ENCODE assay signal across 9 cellular contexts in genomic region chr16:4293822-4294457, GRCh38. TPM values are rescaled to one million over a fixed set of nuclear protein-coding genes. Genes with fewer than 3 reads are reported as not detected.
A peak's percentile ranks its signal among the peaks of the same experiment; 100 is the strongest.
DNase-seq lines count a peak whose midpoint lies in the region; ATAC-seq, FAIRE-seq and TF ChIP-seq lines count a peak whose summit lies in the region.
"Had no signal": no experiment of that assay in that cellular context is flagged by ENCODE, and none has a peak within 500 bp of the region (broad histone marks: within the 10 kb centered on the region; RNA-seq: fewer than 3 reads in every experiment).

No MANE protein-coding gene starts in this region.

- no peaks in the 10 kb centered on the region for H3K9me2 ChIP-seq in PC-3 (replicated peaks; ENCODE audit: low read length)

- TF ChIP-seq POLR2A in GM12892 (IDR thresholded peaks at IDR 0.05; ENCODE audit: low read depth, low read length), result no peak

- no peaks in the 10 kb centered on the region for H3K79me1 ChIP-seq in H9 (ENCODE audit: insufficient read depth, low read depth, low read length, poor library complexity, severe bottlenecking)

- H3K9me3 ChIP-seq in H9 (ENCODE audit: control insufficient read depth, low read depth, low read length) (no peaks in the 10 kb centered on the region), PC-3 (ENCODE audit: low read length) (no peaks in the 10 kb centered on the region), osteoblast (ENCODE audit: low read depth, low read length) (no peaks in the 10 kb centered on the region)

- H4K8ac ChIP-seq in H9 (replicated peaks; ENCODE audit: insufficient read length, low read depth, low read length), result no peak overlapping the region

- H3K27ac Mint-ChIP-seq in H9, result peak overlapping the region; percentile 90 to 97 (median 94); a peak in 6 of 7 replicates

- H2BK120ac ChIP-seq in H9 (ENCODE audit: low read depth, low read length, poor library complexity, severe bottlenecking), result no peak overlapping the region

- H2BK20ac ChIP-seq in H9 (ENCODE audit: low read depth, low read length, poor library complexity, severe bottlenecking), result no peak overlapping the region

- peak overlapping the region; percentile 45 to 46 for H3K4me3 Mint-ChIP-seq in H9

- no peak overlapping the region for H4K5ac ChIP-seq in H9 (ENCODE audit: insufficient read length, low read depth, low read length)

- peaks cover 5% of the 10 kb centered on the region for H3F3A ChIP-seq in PC-3 (ENCODE audit: low read length, unreplicated experiment)

- peak overlapping the region; percentile 6 for H3K18ac ChIP-seq in H9 (ENCODE audit: insufficient read length, low read depth, low read length)

- ATAC-seq in PC-3 (peak; percentile 76), HG03135 (IDR thresholded peaks at IDR 0.05; ENCODE audit: unreplicated experiment) (no peak)

- H3K4me3 ChIP-seq in PC-3 (ENCODE audit: low read length), result no peak overlapping the region
- no peak overlapping the region for H3K4me3 ChIP-seq in fibroblast of pulmonary artery (replicated peaks; ENCODE audit: low read depth, low read length)
- H3K4me3 ChIP-seq in osteoblast (ENCODE audit: insufficient read depth, low read length), result peak overlapping the region; percentile 43

- no peak overlapping the region for H2BK15ac ChIP-seq in H9 (ENCODE audit: low read depth, low read length)

- H2BK5ac ChIP-seq in H9 (ENCODE audit: insufficient read length, low read length), result no peak overlapping the region

- H3K23me2 ChIP-seq in H9 (ENCODE audit: insufficient read length, low read depth, low read length, poor library complexity, severe bottlenecking), result no peaks in the 10 kb centered on the region

- H4K91ac ChIP-seq in H9 (ENCODE audit: insufficient read length, low read depth, low read length), result no peak overlapping the region

- H3K36me3 ChIP-seq in PC-3 (ENCODE audit: low read depth, low read length), result no peaks in the 10 kb centered on the region
- H3K36me3 ChIP-seq in osteoblast (ENCODE audit: insufficient read depth, low read length), result no peaks in the 10 kb centered on the region

- no peaks in the 10 kb centered on the region; a peak in 1 of 7 replicates for H3K36me3 Mint-ChIP-seq in H9 (ENCODE audit: insufficient read depth in 1 of 3, low read depth in 3 of 3)

- no peak overlapping the region for H2AK5ac ChIP-seq in H9 (ENCODE audit: insufficient read length, low read length)

- no peak overlapping the region for H3K27ac ChIP-seq in H9 (ENCODE audit: insufficient read length, low read depth, low read length)
- no peak overlapping the region for H3K27ac ChIP-seq in PC-3 (ENCODE audit: low read length)
- peak overlapping the region; percentile 10 for H3K27ac ChIP-seq in osteoblast (ENCODE audit: low read depth, low read length)

- no peak overlapping the region for H2BK12ac ChIP-seq in H9 (ENCODE audit: insufficient read length, low read depth, low read length)

- H4K20me1 ChIP-seq in H9 (ENCODE audit: control insufficient read depth, insufficient read depth, insufficient read length) (no peaks in the 10 kb centered on the region), PC-3 (ENCODE audit: low read length) (no peaks in the 10 kb centered on the region), osteoblast (ENCODE audit: insufficient read depth, low read length) (peaks cover 3% of the 10 kb centered on the region)

- no peak overlapping the region for H3K4ac ChIP-seq in H9 (ENCODE audit: low read depth, low read length)

- intact Hi-C loops in PC-3 (cut with micrococcal nuclease), result no loop called here

- DNase-seq in H9, result peak; percentile 91
- DNase-seq in PC-3, result peak; percentile 32
- DNase-seq in fibroblast of pulmonary artery (ENCODE audit: low read depth), result peak; percentile 79
- DNase-seq in osteoblast (ENCODE audit: insufficient read length, low spot score, missing footprints), result peak; percentile 97
- no peak for DNase-seq in SKM-1 (lab: John Stamatoyannopoulos, UW; ENCODE audit: unreplicated experiment)
- DNase-seq in GM12892 (ENCODE audit: insufficient read length), result no peak
- no peak for DNase-seq in activated CD8-positive, alpha-beta memory T cell treated with anti-CD3 and anti-CD28 coated beads, Interleukin-2, amount 50 U/mL, for 4 hours

- peaks cover 5% of the 10 kb centered on the region; the same call in 1 of the 2 replicates for H3K4me1 ChIP-seq in H9 (ENCODE audit: insufficient read depth, low read length)
- H3K4me1 ChIP-seq in PC-3 (ENCODE audit: insufficient read depth, low read length), result peaks cover 28% of the 10 kb centered on the region
- peaks cover 29% of the 10 kb centered on the region for H3K4me1 ChIP-seq in osteoblast (ENCODE audit: insufficient read depth, low read length)

- peak overlapping the region; percentile 8; the same call in 1 of the 2 replicates for H3K14ac ChIP-seq in H9 (ENCODE audit: insufficient read depth, low read length)

- no peak overlapping the region for H3T11ph ChIP-seq in H9 (ENCODE audit: low read length)

- H2AFZ ChIP-seq in H9 (ENCODE audit: low read length) (no peak overlapping the region), PC-3 (ENCODE audit: low read length) (no peak overlapping the region), osteoblast (ENCODE audit: low read length) (peak overlapping the region; percentile 75)

- no CpG with 5 or more reads among the region's 20 CpGs for WGBS in H9 (ENCODE audit: extremely low coverage, insufficient read length, low lambda C conversion rate)

- CTCF ChIA-PET in PC-3 (lab: Charles Lee), result no interaction called here

- H3K4me2 ChIP-seq in H9 (ENCODE audit: insufficient read depth, insufficient read length, low read length), result peak overlapping the region; percentile 0
- H3K4me2 ChIP-seq in PC-3 (ENCODE audit: low read length), result peak overlapping the region; percentile 51; the same call in 1 of the 2 replicates
- H3K4me2 ChIP-seq in osteoblast (ENCODE audit: insufficient read depth, low read length), result peak overlapping the region; percentile 76

- peaks cover 1% of the 10 kb centered on the region; the same call in 1 of the 2 replicates for H3K27me3 Mint-ChIP-seq in H9 (ENCODE audit: low read depth)

- no peak overlapping the region for H3K23ac ChIP-seq in H9 (ENCODE audit: insufficient read length, low read depth, low read length)

- FAIRE-seq in GM12892 (lab: Jason Lieb, UNC), result no peak
- FAIRE-seq: frontal cortex had no signal

- POLR2A ChIA-PET in PC-3 (lab: Charles Lee; ENCODE audit: unreplicated experiment), result no interaction called here

- H3K9ac ChIP-seq in H9 (ENCODE audit: extremely low read depth, insufficient read length, low read length) (no peak overlapping the region), PC-3 (ENCODE audit: low read length) (no peak overlapping the region)

- no TSS peak for BruUV-seq in PC-3 (replicated peaks; lab: Mats Ljungman, UMichigan)

- no peaks in the 10 kb centered on the region for H3K27me3 ChIP-seq in H9 (ENCODE audit: insufficient read depth, low read length)
- H3K27me3 ChIP-seq in PC-3 (ENCODE audit: low read length), result no peaks in the 10 kb centered on the region
- no peaks in the 10 kb centered on the region for H3K27me3 ChIP-seq in osteoblast (ENCODE audit: insufficient read depth, low read length)

- no peaks in the 10 kb centered on the region for H3K9me3 Mint-ChIP-seq in H9

- H3K79me2 ChIP-seq in H9 (ENCODE audit: insufficient read depth, low read length), result no peaks in the 10 kb centered on the region
- no peaks in the 10 kb centered on the region for H3K79me2 ChIP-seq in PC-3 (ENCODE audit: low read length)
- H3K79me2 ChIP-seq in osteoblast (ENCODE audit: insufficient read depth, low read length), result no peaks in the 10 kb centered on the region

- peaks cover 32 to 39% of the 10 kb centered on the region in 2 experiments for H3K4me1 Mint-ChIP-seq in H9

- TF ChIP-seq CTCF in H9 (conservative IDR thresholded peaks at IDR 0.05) (no peak), PC-3 (conservative IDR thresholded peaks at IDR 0.05; ENCODE audit: low read depth, low read length) (no peak), fibroblast of pulmonary artery (IDR thresholded peaks at IDR 0.05; ENCODE audit: low read length, missing control alignments) (no peak), osteoblast (IDR thresholded peaks at IDR 0.05; ENCODE audit: extremely low read depth, low read depth, low read length) (no peak)

- H3K56ac ChIP-seq in H9 (ENCODE audit: insufficient read length, low read depth, low read length), result no peak overlapping the region

RNA-seq across cellular contexts. Expression of gene TFAP4, which starts 21.1 kb away (rescaled TPM):
- total RNA-seq in H9 (2021), result 50.5 and 51.9 TPM in 2 replicates
- 35.7 and 38.1 TPM in 2 replicates for total RNA-seq in PC-3 (2014; rRNA removed)
- total RNA-seq in osteoblast, result 6.5 and 9.1 TPM in 2 replicates
- polyA plus RNA-seq in GM12892 (2012; ENCODE audit: missing spikeins), result 12.6 TPM

RNA-seq across cellular contexts. Expression of gene GLIS2, which starts 21.9 kb away (rescaled TPM):
- total RNA-seq in H9 (2021) (14.3 and 14.9 TPM in 2 replicates), PC-3 (2014; rRNA removed) (2.1 and 5.9 TPM in 2 replicates), osteoblast (5.0 and 5.4 TPM in 2 replicates)
- polyA plus RNA-seq in GM12892 (2012; ENCODE audit: missing spikeins), result 0.42 TPM

RNA-seq across cellular contexts. Expression of gene SRL, which starts 52.1 kb away (rescaled TPM):
- not detected in 2 replicates for total RNA-seq in H9 (2021)
- not detected in 2 replicates for total RNA-seq in PC-3 (2014; rRNA removed)
- not detected in 2 replicates for total RNA-seq in osteoblast
- polyA plus RNA-seq in GM12892 (2012; ENCODE audit: missing spikeins), result not detected

RNA-seq across cellular contexts. Expression of gene PAM16, which starts 57.2 kb away (rescaled TPM):
- total RNA-seq in H9 (2021) (80.4 and 81.8 TPM in 2 replicates), PC-3 (2014; rRNA removed) (91.2 and 95.5 TPM in 2 replicates), osteoblast (17.4 and 18.6 TPM in 2 replicates)
- polyA plus RNA-seq in GM12892 (2012; ENCODE audit: missing spikeins), result 27.7 TPM

Comparison
In these comparisons a context has a peak if more than half of its experiments do, and no peak if none do; other contexts are left out.
1. DNase-seq: peak in H9 (single experiment), PC-3 (single experiment), fibroblast of pulmonary artery (single experiment) and osteoblast (single experiment); none in SKM-1 (single experiment), GM12892 (single experiment) and activated CD8-positive, alpha-beta memory T cell treated with anti-CD3 and anti-CD28 coated beads, Interleukin-2, amount 50 U/mL, for 4 hours (single experiment).
2. H3K4me2 ChIP-seq: peak in every context shown above with its lines; median percentile 76 in osteoblast; 51 in PC-3; 0 in H9.